ENCODE assay signal across 27 cellular contexts in genomic region chr5:128397878-128398277, GRCh38.
"Had no signal": no experiment of that assay in that cellular context is flagged by ENCODE, and none has a peak within 500 bp of the region (broad histone marks: within the 10 kb centered on the region; RNA-seq: fewer than 3 reads in every experiment).

No MANE protein-coding gene starts in this region.

- H3K4me3 ChIP-seq: ovary, psoas muscle, right lobe of liver, sigmoid colon, stomach, thoracic aorta, thyroid gland, tibial nerve, upper lobe of left lung, vagina had no signal

- ATAC-seq: naive thymus-derived CD8-positive, alpha-beta T cell; natural killer cell treated with Interleukin-12 subunit alpha and Interleukin-12 subunit beta and Interleukin-15 and Interleukin-18, amount 100 ng/mL, for 72 hours; psoas muscle; right cardiac atrium; right lobe of liver; stimulated activated effector memory CD8-positive, alpha-beta T cell treated with anti-CD3 and anti-CD28 coated beads, Interleukin-12 subunit alpha, Interleukin-12 subunit beta, amount 100 ng/mL, for 72 hours; stimulated activated naive B cell treated with anti-CD40 and anti-IgM and Interleukin-4, amounts not matched to agents 10 μg/mL and 1 μg/mL and 100 μg/mL, for 72 hours had no signal

- H3K27ac ChIP-seq: neutrophil, ovary, parathyroid adenoma, psoas muscle, right lobe of liver, sigmoid colon, stomach, thoracic aorta, thyroid gland, tibial nerve, upper lobe of left lung, vagina had no signal

- H3K4me1 ChIP-seq: parathyroid adenoma, psoas muscle, right lobe of liver, sigmoid colon, stomach, thyroid gland, tibial nerve, upper lobe of left lung, vagina had no signal

- H3K27me3 ChIP-seq: neutrophil, ovary, right lobe of liver, sigmoid colon, thyroid gland, tibial nerve, upper lobe of left lung, vagina had no signal

- H3K36me3 ChIP-seq: neutrophil, ovary, right lobe of liver, sigmoid colon, stomach, thoracic aorta, thyroid gland, tibial nerve, upper lobe of left lung, vagina had no signal

- DNase-seq: naive thymus-derived CD8-positive, alpha-beta T cell; nephron progenitor cell; nucleus accumbens; ovary; posterior cingulate gyrus; psoas muscle; right cardiac atrium; right lobe of liver; sigmoid colon; small intestine; stimulated activated CD4-positive, alpha-beta T cell treated with anti-CD3 and anti-CD28 coated beads, Interleukin-15, amount 100 ng/mL, for 24 hours; stimulated activated CD4-positive, alpha-beta T cell treated with anti-CD3 and anti-CD28 coated beads, Interleukin-2, amount 100 ng/mL, for 24 hours; stimulated activated CD4-positive, alpha-beta T cell treated with anti-CD3 and anti-CD28 coated beads, Interleukin-2, amount 100 ng/mL, for 48 hours; stimulated activated CD4-positive, alpha-beta T cell treated with anti-CD3 and anti-CD28 coated beads, Interleukin-4, amount 100 ng/mL, for 24 hours; stimulated activated naive B cell treated with anti-CD40 and anti-IgM and Interleukin-4, amounts not matched to agents 10 μg/mL and 1 μg/mL and 100 μg/mL, for 72 hours; stimulated activated naive CD4-positive, alpha-beta T cell treated with Interleukin-2 at 50 U/mL for 16 hours; stomach; thyroid gland; trophoblast cell; upper lobe of left lung had no signal

- H3K9me3 ChIP-seq: neutrophil, ovary, psoas muscle, right lobe of liver, sigmoid colon, stomach, thoracic aorta, thyroid gland, tibial nerve, upper lobe of left lung, vagina had no signal
